Comparison of ENCODE assay signal across 9 cellular contexts in genomic region chr4:13481569-13481968, GRCh38. TPM values are rescaled to one million over a fixed set of nuclear protein-coding genes. Genes with fewer than 3 reads are reported as not detected.
DNase-seq lines count a peak whose midpoint lies in the region; ATAC-seq and TF ChIP-seq lines count a peak whose summit lies in the region.
"Had no signal": no experiment of that assay in that cellular context is flagged by ENCODE, and none has a peak within 500 bp of the region (broad histone marks: within the 10 kb centered on the region; RNA-seq: fewer than 3 reads in every experiment).

No MANE protein-coding gene starts in this region.

- DNase-seq in GM04504 (ENCODE audit: low read depth) (peak; percentile 8), NCI-H226 (peak; percentile 41), cardiac fibroblast (ENCODE audit: low read depth in 2 of 2) (peak; percentile 65 to 79), neuronal stem cell (ENCODE audit: low spot score) (peak; percentile 11), suprapubic skin (ENCODE audit: low spot score in 2 of 2) (no peak)
- DNase-seq: activated CD8-positive, alpha-beta memory T cell treated with anti-CD3 and anti-CD28 coated beads, Interleukin-2, amount 50 U/mL, for 4 hours had no signal

- H3K36me3 ChIP-seq in neuronal stem cell (replicated peaks in 1 of 2; ENCODE audit: control insufficient read depth in 2 of 2, insufficient read depth in 2 of 2, low read length in 2 of 2) (peaks cover 0 to 27% of the 10 kb centered on the region in 2 donors), suprapubic skin (no peaks in the 10 kb centered on the region)
- H3K36me3 ChIP-seq: thoracic aorta had no signal

- no peak overlapping the region for H2BK15ac ChIP-seq in neuronal stem cell (ENCODE audit: low read length)

- WGBS in neuronal stem cell (ENCODE audit: extremely low coverage in 2 of 2, insufficient read length in 2 of 2, insufficient replicate concordance in 1 of 2), 2 donors, result no CpG with 5 or more reads among the region's 1 CpG
- WGBS in suprapubic skin, result 11% methylated on average over 1 of the region's 1 CpG

- no peak overlapping the region for H4K8ac ChIP-seq in neuronal stem cell (ENCODE audit: low read depth, low read length)

- no peaks in the 10 kb centered on the region for H3K79me1 ChIP-seq in neuronal stem cell (ENCODE audit: low read depth, low read length)

- H3K4me3 ChIP-seq in cardiac fibroblast (replicated peaks in 1 of 2; ENCODE audit: low read depth in 2 of 2, low read length in 2 of 2) (no peak overlapping the region), neuronal stem cell (ENCODE audit: low read length in 2 of 2) (peak overlapping the region in 1 of 2 donors; percentile 50), suprapubic skin (no peak overlapping the region)
- H3K4me3 ChIP-seq: thoracic aorta had no signal

- H3K23ac ChIP-seq in neuronal stem cell (ENCODE audit: low read depth, low read length, poor library complexity), result no peak overlapping the region

- no peak overlapping the region for H2AK5ac ChIP-seq in neuronal stem cell (ENCODE audit: low read depth, low read length)

- H2BK120ac ChIP-seq in neuronal stem cell (ENCODE audit: low read depth, low read length), result no peak overlapping the region

- no peak overlapping the region for H3K4me2 ChIP-seq in neuronal stem cell (ENCODE audit: insufficient read depth, low read length, poor library complexity, severe bottlenecking)

- H2BK5ac ChIP-seq in neuronal stem cell (ENCODE audit: low read length), result no peak overlapping the region

- H3K9me3 ChIP-seq in neuronal stem cell (replicated peaks in 1 of 2; ENCODE audit: control insufficient read depth in 2 of 2, insufficient read depth in 1 of 2, low read depth in 1 of 2, low read length in 2 of 2) (no peaks in the 10 kb centered on the region), suprapubic skin (no peaks in the 10 kb centered on the region)
- H3K9me3 ChIP-seq: thoracic aorta had no signal

- H2AFZ ChIP-seq in neuronal stem cell (ENCODE audit: low read length), result no peak overlapping the region

- no peak overlapping the region for H3K14ac ChIP-seq in neuronal stem cell (ENCODE audit: low read length)

- no peak for TF ChIP-seq EP300 in suprapubic skin (IDR thresholded peaks at IDR 0.05)

- no peak overlapping the region for H2BK12ac ChIP-seq in neuronal stem cell (ENCODE audit: low read length)

- H3K27ac ChIP-seq in neuronal stem cell (replicated peaks; ENCODE audit: low read length) (no peak overlapping the region), suprapubic skin (no peak overlapping the region)
- H3K27ac ChIP-seq: thoracic aorta had no signal

- no peak overlapping the region for H3K9ac ChIP-seq in neuronal stem cell (ENCODE audit: low read depth, low read length, poor library complexity)

- peaks cover 0 to 8% of the 10 kb centered on the region in 2 donors for H3K4me1 ChIP-seq in neuronal stem cell (ENCODE audit: control insufficient read depth in 2 of 2, insufficient read depth in 1 of 2, low read depth in 1 of 2, low read length in 2 of 2)
- peaks cover 26% of the 10 kb centered on the region for H3K4me1 ChIP-seq in suprapubic skin

- no peaks in the 10 kb centered on the region for H3K27me3 ChIP-seq in neuronal stem cell (ENCODE audit: control insufficient read depth in 3 of 3, insufficient read depth in 3 of 3, low read depth in 1 of 3, low read length in 3 of 3)
- H3K27me3 ChIP-seq in suprapubic skin, result no peaks in the 10 kb centered on the region

- no peak for ATAC-seq in HG02798 (IDR thresholded peaks at IDR 0.05; ENCODE audit: poor library complexity, unreplicated experiment)
- ATAC-seq in GM21528 (IDR thresholded peaks at IDR 0.05; ENCODE audit: low FRiP score, unreplicated experiment), result no peak

- H4K91ac ChIP-seq in neuronal stem cell (ENCODE audit: low read depth, low read length, poor library complexity), result no peak overlapping the region

- no peak overlapping the region for H3K4ac ChIP-seq in neuronal stem cell (ENCODE audit: low read length)

- no peak overlapping the region for H3K18ac ChIP-seq in neuronal stem cell (ENCODE audit: low read length)

- TF ChIP-seq POLR2A in suprapubic skin (IDR thresholded peaks at IDR 0.05), result no peak

- no peak for TF ChIP-seq CTCF in cardiac fibroblast (IDR thresholded peaks at IDR 0.05; ENCODE audit: low read depth, low read length)
- no peak for TF ChIP-seq CTCF in suprapubic skin (IDR thresholded peaks at IDR 0.05)

RNA-seq across cellular contexts. Expression of gene RAB28, which starts 2.6 kb away (rescaled TPM):
- 46.0 TPM for polyA plus RNA-seq in neuronal stem cell (2013, experiment 1 of 2)
- 47.0 TPM for polyA plus RNA-seq in neuronal stem cell (2013, experiment 2 of 2)
- 10 to 100 TPM in 3 of 4 donors, 1 to 10 TPM in 1; 9.7 to 17.6 (median 12.6) TPM for total RNA-seq in suprapubic skin

Comparison
In these comparisons a context has a peak if more than half of its experiments do, and no peak if none do; other contexts are left out.
1. DNase-seq: peak in GM04504 (single experiment), NCI-H226 (single experiment), cardiac fibroblast (2 of 2) and neuronal stem cell (single experiment); none in suprapubic skin (0 of 2).